Comparison of ENCODE assay signal across 16 cellular contexts in the genomic region with DNA sequence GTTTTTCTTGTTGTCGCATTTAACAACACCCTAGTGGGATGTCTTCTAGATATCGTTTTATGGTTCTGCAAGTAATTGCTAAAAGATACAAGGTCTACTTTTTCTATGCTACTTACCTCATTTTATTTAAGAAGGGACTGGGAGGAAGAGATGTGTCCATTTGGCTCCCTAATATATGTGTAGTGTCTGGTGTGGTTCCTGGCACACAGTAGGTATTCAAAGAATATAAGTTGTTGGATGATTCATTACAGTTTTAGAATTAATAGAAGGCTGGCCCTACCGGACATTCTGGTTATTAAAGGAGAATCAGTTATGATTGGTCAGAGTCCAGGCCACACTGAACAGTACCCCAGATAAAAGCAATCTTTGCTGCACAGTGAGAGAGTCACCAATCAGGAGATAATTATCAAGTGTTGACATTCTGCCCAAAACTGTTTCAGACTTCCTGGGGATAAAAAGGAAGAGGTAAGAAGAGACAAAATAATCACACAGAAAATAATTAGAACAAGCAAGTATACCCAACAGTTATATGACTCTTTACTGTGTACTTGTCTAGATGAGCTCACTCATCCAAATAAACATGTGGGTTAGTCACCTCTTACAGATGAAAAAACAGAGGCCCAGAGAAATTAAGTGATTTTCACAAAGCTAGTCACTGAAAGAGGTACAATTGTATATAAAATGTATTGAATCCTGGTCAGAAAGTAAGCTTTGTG. TPM values are rescaled to one million over a fixed set of nuclear protein-coding genes. Genes with fewer than 3 reads are reported as not detected.
DNase-seq lines count a peak whose midpoint lies in the region; ATAC-seq, FAIRE-seq and TF ChIP-seq lines count a peak whose summit lies in the region.
"Had no signal": no experiment of that assay in that cellular context is flagged by ENCODE, and none has a peak within 500 bp of the region (broad histone marks: within the 10 kb centered on the region; RNA-seq: fewer than 3 reads in every experiment).

No MANE protein-coding gene starts in this region.

- no peak overlapping the region for H3K4me3 ChIP-seq in astrocyte of the spinal cord (ENCODE audit: low read depth, low read length)
- H3K4me3 ChIP-seq in keratinocyte (ENCODE audit: control insufficient read depth in 2 of 3, extremely low read depth in 1 of 3, insufficient read depth in 2 of 3, low read depth in 1 of 3, low read length in 3 of 3), result no peak overlapping the region

- no peak overlapping the region for H3K4me2 ChIP-seq in keratinocyte (ENCODE audit: control insufficient read depth, extremely low read depth, insufficient read depth, low read depth, low read length)

- TF ChIP-seq CTCF in astrocyte of the spinal cord (IDR thresholded peaks at IDR 0.05; ENCODE audit: low read depth, low read length) (no peak), keratinocyte (optimal IDR thresholded peaks at IDR 0.05 in 1 of 3, IDR thresholded peaks at IDR 0.05 in 1 of 3, conservative IDR thresholded peaks at IDR 0.05 in 1 of 3; ENCODE audit: extremely low read depth in 1 of 3, insufficient read depth in 2 of 3, low read length in 3 of 3) (no peak)

- no peak for ATAC-seq in GM18520 (IDR thresholded peaks at IDR 0.05; ENCODE audit: unreplicated experiment)
- ATAC-seq: naive thymus-derived CD8-positive, alpha-beta T cell had no signal

- H3K9me3 ChIP-seq in keratinocyte (ENCODE audit: control insufficient read depth, low read depth, low read length), result peaks cover 2% of the 10 kb centered on the region
- H3K9me3 ChIP-seq: BE2C had no signal

- dilution Hi-C loops in keratinocyte (cut with MboI; ENCODE audit: extremely low pct_ligation_motif_present, low sequenced_read_pairs), result no loop called here

- in situ Hi-C loops in astrocyte of the spinal cord (cut with HindIII; ENCODE audit: low sequenced_read_pairs), result no loop called here

- H2AFZ ChIP-seq in keratinocyte (ENCODE audit: control insufficient read depth, low read length), result no peak overlapping the region

- no peak overlapping the region for H3K9ac ChIP-seq in keratinocyte (ENCODE audit: control insufficient read depth, extremely low read depth, insufficient read depth, low read length)

- H3K27ac ChIP-seq in keratinocyte (ENCODE audit: control insufficient read depth, insufficient read depth, low read length), result no peak overlapping the region

- DNase-seq in DMS53 treated with DMSO at 0.1 percent for 48 hours (lab: John Stamatoyannopoulos, UW; ENCODE audit: unreplicated experiment), result peak; percentile 57
- DNase-seq in NCI-H226, result peak; percentile 20
- peak; percentile 76 for DNase-seq in astrocyte of the spinal cord (ENCODE audit: low read depth, low spot score)
- no peak for DNase-seq in keratinocyte (ENCODE audit: low read depth, low spot score)
- no peak for DNase-seq in HuH-7 (ENCODE audit: low spot score)
- DNase-seq in mesenteric fat pad (ENCODE audit: low spot score), result no peak
- DNase-seq in DMS153 treated with DMSO at 0.1 percent for 48 hours (lab: John Stamatoyannopoulos, UW; ENCODE audit: unreplicated experiment), result no peak
- DNase-seq: activated CD4-positive, CD25-positive, alpha-beta regulatory T cell; activated naive CD8-positive, alpha-beta T cell treated with anti-CD3 and anti-CD28 coated beads, Interleukin-2, amount 10 ng/mL, durations not matched to agents 7 days and 5 days; BE2C; Kasumi-1; naive thymus-derived CD8-positive, alpha-beta T cell; NCI-H2029 treated with DMSO at 0.1 percent for 48 hours had no signal

- FAIRE-seq in keratinocyte (lab: Jason Lieb, UNC), result peak; percentile 34

- H3K27me3 ChIP-seq in keratinocyte (ENCODE audit: control insufficient read depth, extremely low read depth, insufficient read depth, low read length), result no peaks in the 10 kb centered on the region
- H3K27me3 ChIP-seq: BE2C had no signal

- no peaks in the 10 kb centered on the region for H3K36me3 ChIP-seq in keratinocyte (ENCODE audit: control insufficient read depth in 2 of 2, extremely low read depth in 1 of 2, insufficient read depth in 2 of 2, low read length in 2 of 2)
- H3K36me3 ChIP-seq: BE2C had no signal

- H4K20me1 ChIP-seq in keratinocyte (ENCODE audit: control insufficient read depth, extremely low read depth, insufficient read depth, low read length), result no peaks in the 10 kb centered on the region

- peaks cover 32% of the 10 kb centered on the region for H3K4me1 ChIP-seq in keratinocyte (ENCODE audit: control insufficient read depth, extremely low read depth, insufficient read depth, low read length)
- H3K4me1 ChIP-seq: BE2C had no signal

- no peaks in the 10 kb centered on the region for H3K9me1 ChIP-seq in keratinocyte (ENCODE audit: control insufficient read depth, extremely low read depth, insufficient read depth, low read length)

- no peaks in the 10 kb centered on the region for H3K79me2 ChIP-seq in keratinocyte (ENCODE audit: control insufficient read depth, insufficient read depth, low read length)

RNA-seq across cellular contexts. Expression of a gene that starts 7.0 kb away (rescaled TPM):
- polyA plus RNA-seq in keratinocyte, result 0.12 TPM in 1 of 3 replicates, not detected in the others
- not detected for polyA plus RNA-seq in keratinocyte (2011; ENCODE audit: low read depth)
- not detected in 2 replicates for polyA plus RNA-seq in keratinocyte (2011; cell fraction: cytosol; rRNA removed)
- polyA plus RNA-seq in keratinocyte (2011; cell fraction: nucleus; rRNA removed), result not detected in 2 replicates
- polyA plus RNA-seq in keratinocyte (2012; ENCODE audit: low replicate concordance), result not detected in 2 replicates
- polyA minus RNA-seq in keratinocyte, result not detected in 3 replicates
- polyA minus RNA-seq in keratinocyte (2011; cell fraction: cytosol; rRNA and poly(A)+ RNA removed), result not detected
- polyA minus RNA-seq in keratinocyte (2011; cell fraction: nucleus; rRNA and poly(A)+ RNA removed), result not detected in 2 replicates
- not detected for total RNA-seq in mesenteric fat pad
- total RNA-seq: naive thymus-derived CD8-positive, alpha-beta T cell; SK-MEL-5; ureter had no signal

Comparison
In these comparisons a context has a peak if more than half of its experiments do, and no peak if none do; other contexts are left out.
1. DNase-seq: peak in DMS53 treated with DMSO at 0.1 percent for 48 hours (single experiment), NCI-H226 (single experiment) and astrocyte of the spinal cord (single experiment); none in keratinocyte (single experiment), HuH-7 (single experiment), mesenteric fat pad (single experiment) and DMS153 treated with DMSO at 0.1 percent for 48 hours (single experiment).